In genomic region chr2:239445771-239446524, GRCh38 we compare ENCODE assay signal across 14 cellular contexts. TPM values are rescaled to one million over a fixed set of nuclear protein-coding genes. Genes with fewer than 3 reads are reported as not detected.
A peak's percentile ranks its signal among the peaks of the same experiment; 100 is the strongest.
DNase-seq lines count a peak whose midpoint lies in the region; ATAC-seq, FAIRE-seq and TF ChIP-seq lines count a peak whose summit lies in the region.
"Had no signal": no experiment of that assay in that cellular context is flagged by ENCODE, and none has a peak within 500 bp of the region (broad histone marks: within the 10 kb centered on the region; RNA-seq: fewer than 3 reads in every experiment).

No MANE protein-coding gene starts in this region.

- H4K20me1 ChIP-seq in astrocyte (ENCODE audit: insufficient read depth, low read length), result no peaks in the 10 kb centered on the region

- H3K4me3 ChIP-seq in astrocyte (ENCODE audit: insufficient read depth, low read depth, low read length) (no peak overlapping the region), pancreas (no peak overlapping the region), Peyer's patch (no peak overlapping the region)

- FAIRE-seq in astrocyte (lab: Jason Lieb, UNC), result no peak
- FAIRE-seq in pancreas (lab: Jason Lieb, UNC), result no peak

- H3K4me3 Mint-ChIP-seq in astrocyte (ENCODE audit: unreplicated experiment), result no peak overlapping the region
- H3K4me3 Mint-ChIP-seq: natural killer cell treated with Interleukin-12 subunit alpha and Interleukin-12 subunit beta and Interleukin-15 and Interleukin-18, amount 100 ng/mL, for 72 hours had no signal

- no peaks in the 10 kb centered on the region for H3K27me3 ChIP-seq in astrocyte (ENCODE audit: insufficient read depth, low read length)
- no peaks in the 10 kb centered on the region for H3K27me3 ChIP-seq in pancreas
- H3K27me3 ChIP-seq in Peyer's patch, result no peaks in the 10 kb centered on the region

- H3K4me1 ChIP-seq in astrocyte (ENCODE audit: insufficient read depth, low read length) (peaks cover 12% of the 10 kb centered on the region), pancreas (no peaks in the 10 kb centered on the region), Peyer's patch (peaks cover 0 to 3% (median 0%) of the 10 kb centered on the region in 4 donors)

- WGBS in pancreas, 2 donors, result 58 to 64% methylated on average over 6 of the region's 6 CpGs

- peaks cover 5% of the 10 kb centered on the region for H3K4me1 Mint-ChIP-seq in astrocyte (ENCODE audit: low read depth, unreplicated experiment)

- no peak overlapping the region for H3K9ac ChIP-seq in astrocyte (ENCODE audit: low read length)

- H2AFZ ChIP-seq in astrocyte (ENCODE audit: low read depth, low read length), result no peak overlapping the region

- H3K79me2 ChIP-seq in astrocyte (ENCODE audit: insufficient read depth, low read length), result no peaks in the 10 kb centered on the region

- TF ChIP-seq CTCF in astrocyte (IDR thresholded peaks at IDR 0.05; ENCODE audit: insufficient read depth, low read depth, low read length) (no peak), pancreas (IDR thresholded peaks at IDR 0.05) (no peak), Peyer's patch (IDR thresholded peaks at IDR 0.05) (no peak)

- H3K4me2 ChIP-seq in astrocyte (ENCODE audit: low read length), result no peak overlapping the region

- H3K27me3 Mint-ChIP-seq in astrocyte (ENCODE audit: low read depth, unreplicated experiment), result peaks cover 20% of the 10 kb centered on the region

- no peak overlapping the region for H3K27ac ChIP-seq in astrocyte (ENCODE audit: low read depth, low read length)
- H3K27ac ChIP-seq in pancreas, result no peak overlapping the region
- no peak overlapping the region for H3K27ac ChIP-seq in Peyer's patch

- intact Hi-C loops in left cardiac atrium (cut with DNase I) (no loop called here), pancreas (cut with DNase I) (no loop called here)

- TF ChIP-seq POLR2A in Peyer's patch (IDR thresholded peaks at IDR 0.05), result no peak

- H3K9me3 Mint-ChIP-seq in astrocyte (ENCODE audit: unreplicated experiment), result peaks cover 9% of the 10 kb centered on the region
- H3K9me3 Mint-ChIP-seq in activated naive CD4-positive, alpha-beta T cell treated with anti-CD3 and anti-CD28 coated beads, Interleukin-2, amount 50 U/mL, for 72 hours, result peaks cover 0 to 3% of the 10 kb centered on the region in 2 donors
- H3K9me3 Mint-ChIP-seq: natural killer cell treated with Interleukin-12 subunit alpha and Interleukin-12 subunit beta and Interleukin-15 and Interleukin-18, amount 100 ng/mL, for 72 hours had no signal

- H3K36me3 Mint-ChIP-seq in astrocyte (ENCODE audit: low read depth, unreplicated experiment), result no peaks in the 10 kb centered on the region
- H3K36me3 Mint-ChIP-seq in activated naive CD4-positive, alpha-beta T cell treated with anti-CD3 and anti-CD28 coated beads, Interleukin-2, amount 50 U/mL, for 72 hours, result no peaks in the 10 kb centered on the region

- ATAC-seq in left cardiac atrium (peak; percentile 77 to 86), pancreas (peak in 3 of 4 donors; percentile 28 to 50 (median 44)), GM21367 (IDR thresholded peaks at IDR 0.05; ENCODE audit: unreplicated experiment) (no peak)
- no peak for ATAC-seq in activated naive CD4-positive, alpha-beta T cell treated with anti-CD3 and anti-CD28 coated beads, Interleukin-2, amount 50 U/mL, for 72 hours
- ATAC-seq: natural killer cell treated with Interleukin-12 subunit alpha and Interleukin-12 subunit beta and Interleukin-15 and Interleukin-18, amount 100 ng/mL, for 72 hours had no signal

- no peaks in the 10 kb centered on the region for H3K9me3 ChIP-seq in astrocyte (ENCODE audit: insufficient read depth, low read depth, low read length)
- no peaks in the 10 kb centered on the region for H3K9me3 ChIP-seq in pancreas
- H3K9me3 ChIP-seq in Peyer's patch, result no peaks in the 10 kb centered on the region

- H3K27ac Mint-ChIP-seq in astrocyte (ENCODE audit: unreplicated experiment), result no peak overlapping the region
- no peak overlapping the region for H3K27ac Mint-ChIP-seq in activated naive CD4-positive, alpha-beta T cell treated with anti-CD3 and anti-CD28 coated beads, Interleukin-2, amount 50 U/mL, for 72 hours
- H3K27ac Mint-ChIP-seq: natural killer cell treated with Interleukin-12 subunit alpha and Interleukin-12 subunit beta and Interleukin-15 and Interleukin-18, amount 100 ng/mL, for 72 hours had no signal

- H3K36me3 ChIP-seq in astrocyte (ENCODE audit: insufficient read depth, low read length) (no peaks in the 10 kb centered on the region), pancreas (no peaks in the 10 kb centered on the region), Peyer's patch (no peaks in the 10 kb centered on the region)

- DNase-seq in C1 segment of cervical spinal cord (lab: John Stamatoyannopoulos, UW) (peak in 10 of 14 donors; percentile 26 to 64 (median 47)), astrocyte (ENCODE audit: low read depth) (peak; percentile 22), left cardiac atrium (no peak), pancreas (no peak), NCI-H524 treated with DMSO at 0.1 percent for 48 hours (lab: John Stamatoyannopoulos, UW) (no peak), Peyer's patch (no peak)
- DNase-seq in activated naive CD4-positive, alpha-beta T cell treated with anti-CD3 and anti-CD28 coated beads, Interleukin-2, amount 50 U/mL, for 72 hours (ENCODE audit: low spot score in 2 of 2), result no peak
- DNase-seq: activated CD4-positive, alpha-beta T cell treated with anti-CD3 and anti-CD28 coated beads, Interleukin-2, amount 50 U/mL, for 1 hour; AML-193; NCI-H2081; stimulated activated CD8-positive, alpha-beta memory T cell treated with anti-CD3 and anti-CD28 coated beads, Interleukin-4, amount 100 ng/mL, for 48 hours; SW 1271 had no signal

RNA-seq across cellular contexts. Expression of gene HDAC4, which starts 45.1 kb away (rescaled TPM):
- total RNA-seq in astrocyte, result 11.8 and 12.4 TPM in 2 replicates
- total RNA-seq in left cardiac atrium, result 10 to 100 TPM; 25.6 to 31.2 TPM
- total RNA-seq in pancreas, result 10 to 100 TPM; 14.7 to 31.8 (median 17.5) TPM
- 10 to 100 TPM in 1 of 2 donors, 1 to 10 TPM in 1; 8.2 to 12.6 TPM for polyA plus RNA-seq in pancreas
- total RNA-seq in activated naive CD4-positive, alpha-beta T cell treated with anti-CD3 and anti-CD28 coated beads, Interleukin-2, amount 50 U/mL, for 72 hours, result 10 to 100 TPM; 34.1 to 39.1 TPM
- 100 to 1,000 TPM in 3 of 4 donors, 10 to 100 TPM in 1; 28.9 to 198 (median 102) TPM for total RNA-seq in Peyer's patch

Comparison
In these comparisons a context has a peak if more than half of its experiments do, and no peak if none do; other contexts are left out.
1. DNase-seq: peak in C1 segment of cervical spinal cord (10 of 14) and astrocyte (single experiment); none in left cardiac atrium (single experiment), pancreas (0 of 6), NCI-H524 treated with DMSO at 0.1 percent for 48 hours (single experiment), activated naive CD4-positive, alpha-beta T cell treated with anti-CD3 and anti-CD28 coated beads, Interleukin-2, amount 50 U/mL, for 72 hours (0 of 2) and Peyer's patch (0 of 3).
2. ATAC-seq: peak in left cardiac atrium (2 of 2) and pancreas (3 of 4); none in activated naive CD4-positive, alpha-beta T cell treated with anti-CD3 and anti-CD28 coated beads, Interleukin-2, amount 50 U/mL, for 72 hours (0 of 2) and GM21367 (single experiment).